ENCODE assay signal across 1 cellular context in genomic region chr7:26291699-26292538, GRCh38.
TF ChIP-seq lines count a peak whose summit lies in the region.

Gene SNX10, plus strand, starts transcription at chr7:26291862. Its CDS starts 54,581 bp downstream, at chr7:26346443.

TF ChIP-seq in WTC11, 78 proteins besides CTCF, POLR2A, EP300 and RAD21 (continued from another document and continues in another):
- no peak for TF ChIP-seq ZNF281 (CRISPR knock-in tag; IDR thresholded peaks at IDR 0.05)
- TF ChIP-seq PRRX2 (CRISPR knock-in tag; IDR thresholded peaks at IDR 0.05) = no peak
- TF ChIP-seq ZBTB43 (CRISPR knock-in tag; IDR thresholded peaks at IDR 0.05) = no peak
- no peak for TF ChIP-seq MXD4 (CRISPR knock-in tag; IDR thresholded peaks at IDR 0.05; ENCODE audit: borderline replicate concordance)
- peak; percentile 56; the same call in 1 of the 2 replicates for TF ChIP-seq HMGXB4 (CRISPR knock-in tag; IDR thresholded peaks at IDR 0.05)
- TF ChIP-seq EMX1 (CRISPR knock-in tag; IDR thresholded peaks at IDR 0.05) = no peak
- TF ChIP-seq ATF2 (CRISPR knock-in tag; IDR thresholded peaks at IDR 0.05; ENCODE audit: borderline replicate concordance, low read depth) = no peak
- no peak for TF ChIP-seq ZMAT4 (CRISPR knock-in tag; IDR thresholded peaks at IDR 0.05)
- no peak for TF ChIP-seq TP53 (CRISPR knock-in tag; IDR thresholded peaks at IDR 0.05)
- TF ChIP-seq FOXJ3 (CRISPR knock-in tag; IDR thresholded peaks at IDR 0.05; ENCODE audit: borderline replicate concordance) = no peak
- no peak for TF ChIP-seq ATF3 (CRISPR knock-in tag; conservative IDR thresholded peaks at IDR 0.05)
- TF ChIP-seq NFYB (CRISPR knock-in tag; conservative IDR thresholded peaks at IDR 0.05; ENCODE audit: low read depth) = no peak
- 0 out of 2 replicates have a peak, but pooled peaks have one; percentile 76 for TF ChIP-seq KAT7 (CRISPR knock-in tag; IDR thresholded peaks at IDR 0.05; ENCODE audit: borderline replicate concordance)
- TF ChIP-seq CBFB (CRISPR knock-in tag; IDR thresholded peaks at IDR 0.05; ENCODE audit: low read depth) = no peak
- no peak for TF ChIP-seq ZBTB21 (CRISPR knock-in tag; IDR thresholded peaks at IDR 0.05; ENCODE audit: borderline replicate concordance)
- TF ChIP-seq ZNF425 (CRISPR knock-in tag; conservative IDR thresholded peaks at IDR 0.05) = no peak
- no peak for TF ChIP-seq ELF4 (CRISPR knock-in tag; IDR thresholded peaks at IDR 0.05; ENCODE audit: low read depth)
- no peak for TF ChIP-seq HMGA2 (CRISPR knock-in tag; IDR thresholded peaks at IDR 0.05)
- TF ChIP-seq ZNF416 (CRISPR knock-in tag; IDR thresholded peaks at IDR 0.05) = 0 out of 2 replicates have a peak, but pooled peaks have one; percentile 13
- TF ChIP-seq USF2 (CRISPR knock-in tag; IDR thresholded peaks at IDR 0.05) = no peak
- peak; percentile 57; the same call in 1 of the 2 replicates for TF ChIP-seq FOXP4 (CRISPR knock-in tag; IDR thresholded peaks at IDR 0.05)
- no peak for TF ChIP-seq ZNF532 (CRISPR knock-in tag; IDR thresholded peaks at IDR 0.05; ENCODE audit: borderline replicate concordance)
- TF ChIP-seq AR (CRISPR knock-in tag; IDR thresholded peaks at IDR 0.05) = no peak
- TF ChIP-seq JAZF1 (CRISPR knock-in tag; IDR thresholded peaks at IDR 0.05) = no peak
- no peak for TF ChIP-seq ZNF671 (CRISPR knock-in tag; IDR thresholded peaks at IDR 0.05)
- TF ChIP-seq FOXK1 (CRISPR knock-in tag; IDR thresholded peaks at IDR 0.05) = no peak
- TF ChIP-seq TEAD4 (CRISPR knock-in tag; IDR thresholded peaks at IDR 0.05) = no peak
- TF ChIP-seq FOXP1 (CRISPR knock-in tag; IDR thresholded peaks at IDR 0.05; ENCODE audit: borderline replicate concordance) = no peak; the same call in 1 of the 2 replicates
- no peak for TF ChIP-seq JUN (CRISPR knock-in tag; IDR thresholded peaks at IDR 0.05)
- no peak for TF ChIP-seq USF1 (CRISPR knock-in tag; IDR thresholded peaks at IDR 0.05)
- TF ChIP-seq GRHL2 (CRISPR knock-in tag; IDR thresholded peaks at IDR 0.05; ENCODE audit: insufficient replicate concordance, severe bottlenecking) = no peak
